Comparison of ENCODE assay signal across 39 cellular contexts in genomic region chr18:32613821-32614220, GRCh38.
"Had no signal": no experiment of that assay in that cellular context is flagged by ENCODE, and none has a peak within 500 bp of the region (broad histone marks: within the 10 kb centered on the region; RNA-seq: fewer than 3 reads in every experiment).

No MANE protein-coding gene starts in this region.

- H3K9me3 Mint-ChIP-seq: activated B cell treated with CpG ODN at 0.5 μM for 24 hours; activated CD4-positive, alpha-beta memory T cell treated with anti-CD3 and anti-CD28 coated beads for 36 hours; activated CD4-positive, alpha-beta T cell treated with anti-CD3 and anti-CD28 coated beads, Interleukin-2, amount 10 ng/mL, durations not matched to agents 24 days and 14 days; activated CD8-positive, alpha-beta T cell treated with anti-CD3 and anti-CD28 coated beads for 36 hours; activated naive CD4-positive, alpha-beta T cell treated with anti-CD3 and anti-CD28 coated beads for 36 hours; activated naive CD4-positive, alpha-beta T cell treated with anti-CD3 and anti-CD28 coated beads, Interleukin-2, amount 50 U/mL, for 72 hours; activated naive CD8-positive, alpha-beta T cell treated with anti-CD3 and anti-CD28 coated beads for 36 hours; activated T-cell treated with anti-CD3 and anti-CD28 coated beads, Interleukin-2, amount 50 U/mL, for 4 hours; activated T-helper 1 cell treated with anti-CD3 and anti-CD28 coated beads, Interleukin-12 subunit alpha, Interleukin-12 subunit beta, Interleukin-2, Interleukin-4 antibody, amounts not matched to agents 30 ng/mL and 10 ng/mL and 1 ng/mL, durations not matched to agents 14 hours and 24 hours and 36 hours; brain; T-helper 1 cell treated with Interleukin-12 subunit alpha and Interleukin-12 subunit beta and Interleukin-4 antibody, amounts not matched to agents 30 μg/mL and 1 μg/mL, for 36 hours; T-helper 2 cell treated with Interferon-gamma antibody and Interleukin-4, amounts not matched to agents 5 μg/mL and 100 μg/mL, for 36 hours had no signal

- FAIRE-seq: bronchial epithelial cell, TTC549 had no signal

- DNase-seq: activated B cell treated with CpG ODN at 0.5 μM for 24 hours; activated CD4-positive, alpha-beta memory T cell treated with anti-CD3 and anti-CD28 coated beads for 36 hours; activated CD4-positive, alpha-beta T cell treated with anti-CD3 and anti-CD28 coated beads for 4 hours; activated CD4-positive, alpha-beta T cell treated with anti-CD3 and anti-CD28 coated beads, Interleukin-2, amount 10 ng/mL, durations not matched to agents 24 days and 14 days; activated CD4-positive, alpha-beta T cell treated with anti-CD3 and anti-CD28 coated beads, Interleukin-2, amount 50 U/mL, for 1 hour; activated CD4-positive, alpha-beta T cell treated with anti-CD3 and anti-CD28 coated beads, Interleukin-2, amount 50 U/mL, for 4 hours; activated CD4-positive, CD25-positive, alpha-beta regulatory T cell treated with anti-CD3 and anti-CD28 coated beads, Interleukin-2, amount 50 U/mL, for 72 hours; activated CD8-positive, alpha-beta memory T cell treated with anti-CD3 and anti-CD28 coated beads, Interleukin-2, amount 50 U/mL, for 4 hours; activated CD8-positive, alpha-beta T cell treated with anti-CD3 and anti-CD28 coated beads for 36 hours; activated effector memory CD4-positive, alpha-beta T cell treated with anti-CD3 and anti-CD28 coated beads, Interleukin-2, amount 50 U/mL, for 16 hours; activated gamma-delta T cell treated with Interleukin-2 at 50 U/mL for 16 hours; activated naive CD4-positive, alpha-beta T cell; activated naive CD4-positive, alpha-beta T cell treated with anti-CD3 and anti-CD28 coated beads for 36 hours; activated naive CD4-positive, alpha-beta T cell treated with anti-CD3 and anti-CD28 coated beads, Interleukin-2, amount 50 U/mL, for 16 hours; activated naive CD8-positive, alpha-beta T cell treated with anti-CD3 and anti-CD28 coated beads for 36 hours; activated T-cell treated with anti-CD3 and anti-CD28 coated beads for 4 hours; activated T-cell treated with anti-CD3 and anti-CD28 coated beads, Interleukin-2, amount 50 U/mL, for 1 hour; activated T-cell treated with anti-CD3 and anti-CD28 coated beads, Interleukin-2, amount 50 U/mL, for 4 hours; activated T-cell treated with anti-CD3 and anti-CD28 coated beads, Interleukin-2, amount 50 U/mL, for 72 hours; adrenal gland; amygdala; anterior cingulate cortex; caudate nucleus; cerebellar nuclear complex; T-helper 1 cell; T-helper 2 cell; T-helper 9 cell had no signal

- ATAC-seq: activated CD8-positive, alpha-beta T cell treated with anti-CD3 and anti-CD28 coated beads for 36 hours; activated naive CD4-positive, alpha-beta T cell treated with anti-CD3 and anti-CD28 coated beads, Interleukin-2, amount 50 U/mL, for 72 hours; activated T-cell treated with anti-CD3 and anti-CD28 coated beads, Interleukin-2, amount 50 U/mL, for 4 hours; activated T-cell treated with anti-CD3 and anti-CD28 coated beads, Interleukin-2, amount 50 U/mL, for 72 hours; activated T-helper 17 cell treated with anti-CD3 and anti-CD28 coated beads, Interleukin-2, amount 50 U/mL, for 72 hours had no signal

- H3K36me3 Mint-ChIP-seq: activated CD4-positive, alpha-beta memory T cell treated with anti-CD3 and anti-CD28 coated beads for 36 hours; activated naive CD4-positive, alpha-beta T cell treated with anti-CD3 and anti-CD28 coated beads, Interleukin-2, amount 50 U/mL, for 72 hours; activated naive CD8-positive, alpha-beta T cell treated with anti-CD3 and anti-CD28 coated beads for 36 hours; brain had no signal

- H3K27ac ChIP-seq: adrenal gland, ascending aorta, cardiac muscle cell, VCaP had no signal

- H3K36me3 ChIP-seq: adrenal gland, ascending aorta, cardiac muscle cell had no signal

- H3K4me1 ChIP-seq: adrenal gland, ascending aorta had no signal

- H3K4me1 Mint-ChIP-seq: activated B cell treated with CpG ODN at 0.5 μM for 24 hours; activated CD4-positive, alpha-beta T cell treated with anti-CD3 and anti-CD28 coated beads, Interleukin-2, amount 10 ng/mL, durations not matched to agents 24 days and 14 days; activated naive CD8-positive, alpha-beta T cell treated with anti-CD3 and anti-CD28 coated beads for 36 hours; activated T-helper 17 cell treated with anti-CD3 and anti-CD28 coated beads, Interleukin-2, amount 50 U/mL, for 72 hours; brain; central memory CD8-positive, alpha-beta T cell had no signal

- H3K4me3 ChIP-seq: adrenal gland, ascending aorta, cardiac muscle cell had no signal

- H3K27ac Mint-ChIP-seq: activated B cell treated with CpG ODN at 0.5 μM for 24 hours; activated CD4-positive, alpha-beta memory T cell treated with anti-CD3 and anti-CD28 coated beads for 36 hours; activated CD4-positive, alpha-beta T cell treated with anti-CD3 and anti-CD28 coated beads, Interleukin-2, amount 10 ng/mL, durations not matched to agents 24 days and 14 days; activated CD8-positive, alpha-beta T cell treated with anti-CD3 and anti-CD28 coated beads for 36 hours; activated naive CD4-positive, alpha-beta T cell treated with anti-CD3 and anti-CD28 coated beads for 36 hours; activated naive CD4-positive, alpha-beta T cell treated with anti-CD3 and anti-CD28 coated beads, Interleukin-2, amount 50 U/mL, for 72 hours; activated naive CD8-positive, alpha-beta T cell treated with anti-CD3 and anti-CD28 coated beads for 36 hours; activated T-cell treated with anti-CD3 and anti-CD28 coated beads, Interleukin-2, amount 50 U/mL, for 72 hours; activated T-helper 1 cell treated with anti-CD3 and anti-CD28 coated beads, Interleukin-12 subunit alpha, Interleukin-12 subunit beta, Interleukin-2, Interleukin-4 antibody, amounts not matched to agents 30 ng/mL and 10 ng/mL and 1 ng/mL, durations not matched to agents 14 hours and 24 hours and 36 hours; activated T-helper 17 cell treated with anti-CD3 and anti-CD28 coated beads, Interleukin-2, amount 50 U/mL, for 72 hours; brain; T-helper 1 cell treated with Interleukin-12 subunit alpha and Interleukin-12 subunit beta and Interleukin-4 antibody, amounts not matched to agents 30 μg/mL and 1 μg/mL, for 36 hours; T-helper 2 cell treated with Interferon-gamma antibody and Interleukin-4, amounts not matched to agents 5 μg/mL and 100 μg/mL, for 36 hours had no signal

- H3K4me3 Mint-ChIP-seq: activated B cell treated with CpG ODN at 0.5 μM for 24 hours; activated CD4-positive, alpha-beta memory T cell treated with anti-CD3 and anti-CD28 coated beads for 36 hours; activated CD4-positive, alpha-beta T cell treated with anti-CD3 and anti-CD28 coated beads, Interleukin-2, amount 10 ng/mL, durations not matched to agents 24 days and 14 days; activated CD8-positive, alpha-beta T cell treated with anti-CD3 and anti-CD28 coated beads for 36 hours; activated naive CD4-positive, alpha-beta T cell treated with anti-CD3 and anti-CD28 coated beads for 36 hours; activated naive CD8-positive, alpha-beta T cell treated with anti-CD3 and anti-CD28 coated beads for 36 hours; activated T-cell treated with anti-CD3 and anti-CD28 coated beads, Interleukin-2, amount 50 U/mL, for 4 hours; activated T-cell treated with anti-CD3 and anti-CD28 coated beads, Interleukin-2, amount 50 U/mL, for 72 hours; activated T-helper 1 cell treated with anti-CD3 and anti-CD28 coated beads, Interleukin-12 subunit alpha, Interleukin-12 subunit beta, Interleukin-2, Interleukin-4 antibody, amounts not matched to agents 30 ng/mL and 10 ng/mL and 1 ng/mL, durations not matched to agents 14 hours and 24 hours and 36 hours; activated T-helper 17 cell treated with anti-CD3 and anti-CD28 coated beads, Interleukin-2, amount 50 U/mL, for 72 hours; brain; central memory CD8-positive, alpha-beta T cell; T-helper 1 cell treated with Interleukin-12 subunit alpha and Interleukin-12 subunit beta and Interleukin-4 antibody, amounts not matched to agents 30 μg/mL and 1 μg/mL, for 36 hours; T-helper 2 cell treated with Interferon-gamma antibody and Interleukin-4, amounts not matched to agents 5 μg/mL and 100 μg/mL, for 36 hours had no signal

- H3K27me3 ChIP-seq: adrenal gland, ascending aorta, cardiac muscle cell had no signal

- H3K9me3 ChIP-seq: adrenal gland, ascending aorta had no signal

- H3K27me3 Mint-ChIP-seq: activated CD4-positive, alpha-beta memory T cell treated with anti-CD3 and anti-CD28 coated beads for 36 hours; activated CD4-positive, alpha-beta T cell treated with anti-CD3 and anti-CD28 coated beads, Interleukin-2, amount 10 ng/mL, durations not matched to agents 24 days and 14 days; brain had no signal
